Comparison of ENCODE assay signal across 28 cellular contexts in genomic region chr7:127914693-127915092, GRCh38.
"Had no signal": no experiment of that assay in that cellular context is flagged by ENCODE, and none has a peak within 500 bp of the region (broad histone marks: within the 10 kb centered on the region; RNA-seq: fewer than 3 reads in every experiment).

No MANE protein-coding gene starts in this region.

- ATAC-seq: natural killer cell; psoas muscle; right cardiac atrium; sciatic nerve; stimulated activated memory B cell treated with anti-CD40 and anti-IgM and Interleukin-4, amounts not matched to agents 10 μg/mL and 1 μg/mL and 100 μg/mL, for 72 hours; stimulated activated naive CD8-positive, alpha-beta T cell treated with anti-CD3 and anti-CD28 coated beads, Interleukin-15, amount 100 ng/mL, for 72 hours; stimulated activated naive CD8-positive, alpha-beta T cell treated with anti-CD3 and anti-CD28 coated beads, Interleukin-15, Interleukin-2, amounts not matched to agents 100 U/mL and 50 U/mL, for 24 hours; upper lobe of right lung had no signal

- H3K36me3 ChIP-seq: neural progenitor cell, ovary, suprapubic skin, tibial artery, transverse colon, upper lobe of right lung, vagina had no signal

- H3K9me3 ChIP-seq: ovary, psoas muscle, spleen, suprapubic skin, testis, tibial artery, transverse colon, upper lobe of right lung, vagina had no signal

- H3K4me3 ChIP-seq: neural progenitor cell, ovary, psoas muscle, skin epidermis, smooth muscle cell, spleen, suprapubic skin, testis, tibial artery, transverse colon, upper lobe of right lung, vagina had no signal

- H2AFZ ChIP-seq: neural progenitor cell, parathyroid adenoma had no signal

- DNase-seq: natural killer cell; occipital lobe; ovary; posterior cingulate gyrus; psoas muscle; right cardiac atrium; spleen; stimulated activated CD4-positive, alpha-beta T cell treated with anti-CD3 and anti-CD28 coated beads, Interleukin-12 subunit alpha, Interleukin-12 subunit beta, amount 100 ng/mL, for 4 hours; stimulated activated CD4-positive, alpha-beta T cell treated with anti-CD3 and anti-CD28 coated beads, Interleukin-1b, Interleukin-23, amount 100 ng/mL, for 48 hours; stimulated activated CD4-positive, alpha-beta T cell treated with anti-CD3 and anti-CD28 coated beads, Interleukin-4, amount 100 ng/mL, for 1 hour; stimulated activated CD4-positive, alpha-beta T cell treated with anti-CD3 and anti-CD28 coated beads, Interleukin-4, amount 100 ng/mL, for 4 hours; stimulated activated CD8-positive, alpha-beta memory T cell treated with anti-CD3 and anti-CD28 coated beads, Interleukin-4, amount 100 ng/mL, for 48 hours; stimulated activated naive CD4-positive, alpha-beta T cell; stimulated activated naive CD8-positive, alpha-beta T cell treated with anti-CD3 and anti-CD28 coated beads, Interleukin-15, amount 100 ng/mL, for 72 hours; stimulated activated naive CD8-positive, alpha-beta T cell treated with anti-CD3 and anti-CD28 coated beads, Interleukin-15, Interleukin-2, amounts not matched to agents 100 U/mL and 50 U/mL, for 24 hours; substantia nigra; testis; tibial artery; transverse colon; upper lobe of right lung had no signal

- H3K27me3 ChIP-seq: neural progenitor cell, ovary, spleen, suprapubic skin, testis, tibial artery, transverse colon, upper lobe of right lung, vagina had no signal

- H3K4me1 ChIP-seq: neural progenitor cell, psoas muscle, suprapubic skin, testis, upper lobe of right lung, vagina had no signal

- H3K27ac ChIP-seq: neural progenitor cell, ovary, parathyroid adenoma, psoas muscle, skin epidermis, spleen, suprapubic skin, testis, tibial artery, transverse colon, upper lobe of right lung, vagina had no signal

- H3K9ac ChIP-seq: neural progenitor cell, parathyroid adenoma had no signal

- H3K4me2 ChIP-seq: neural progenitor cell, smooth muscle cell had no signal
